ENCODE assay signal across 28 cellular contexts in genomic region chr7:53638517-53638916, GRCh38.
"Had no signal": no experiment of that assay in that cellular context is flagged by ENCODE, and none has a peak within 500 bp of the region (broad histone marks: within the 10 kb centered on the region; RNA-seq: fewer than 3 reads in every experiment).

No MANE protein-coding gene starts in this region.

- H3K27me3 ChIP-seq: neural progenitor cell, ovary, stomach, thyroid gland, tibial nerve, upper lobe of left lung, vagina had no signal

- H3K4me3 Mint-ChIP-seq: naive thymus-derived CD4-positive, alpha-beta T cell; natural killer cell; nephron; neural progenitor cell; stimulated activated effector memory CD8-positive, alpha-beta T cell treated with anti-CD3 and anti-CD28 coated beads, Interleukin-12 subunit alpha, Interleukin-12 subunit beta, amount 100 ng/mL, for 72 hours; stimulated activated naive B cell treated with anti-CD40 and anti-IgM and Interleukin-4, amounts not matched to agents 10 μg/mL and 1 μg/mL and 100 μg/mL, for 72 hours; stimulated activated naive CD8-positive, alpha-beta T cell treated with anti-CD3 and anti-CD28 coated beads, Interleukin-15, Interleukin-2, amounts not matched to agents 100 ng/mL and 50 ng/mL, for 24 hours had no signal

- H2AFZ ChIP-seq: neural progenitor cell, parathyroid adenoma had no signal

- H3K4me1 ChIP-seq: neural progenitor cell, parathyroid adenoma, psoas muscle, stomach, thyroid gland, tibial nerve, upper lobe of left lung, vagina had no signal

- H3K27ac ChIP-seq: neural progenitor cell, ovary, parathyroid adenoma, psoas muscle, skin epidermis, stomach, thoracic aorta, thyroid gland, tibial nerve, upper lobe of left lung, vagina had no signal

- H3K4me3 ChIP-seq: neural progenitor cell, ovary, psoas muscle, skin epidermis, smooth muscle cell, stomach, thoracic aorta, thyroid gland, tibial nerve, upper lobe of left lung, vagina had no signal

- H3K27ac Mint-ChIP-seq: naive thymus-derived CD4-positive, alpha-beta T cell; natural killer cell; nephron; neural progenitor cell; progenitor cell of endocrine pancreas; stimulated activated effector memory CD8-positive, alpha-beta T cell treated with anti-CD3 and anti-CD28 coated beads, Interleukin-12 subunit alpha, Interleukin-12 subunit beta, amount 100 ng/mL, for 72 hours; stimulated activated naive B cell treated with anti-CD40 and anti-IgM and Interleukin-4, amounts not matched to agents 10 μg/mL and 1 μg/mL and 100 μg/mL, for 72 hours; stimulated activated naive CD8-positive, alpha-beta T cell treated with anti-CD3 and anti-CD28 coated beads, Interleukin-15, Interleukin-2, amounts not matched to agents 100 ng/mL and 50 ng/mL, for 24 hours had no signal

- H3K79me2 ChIP-seq: parathyroid adenoma had no signal

- H3K4me1 Mint-ChIP-seq: naive thymus-derived CD4-positive, alpha-beta T cell; natural killer cell; stimulated activated effector memory CD8-positive, alpha-beta T cell treated with anti-CD3 and anti-CD28 coated beads, Interleukin-12 subunit alpha, Interleukin-12 subunit beta, amount 100 ng/mL, for 72 hours; stimulated activated naive B cell treated with anti-CD40 and anti-IgM and Interleukin-4, amounts not matched to agents 10 μg/mL and 1 μg/mL and 100 μg/mL, for 72 hours had no signal

- H3K9me3 ChIP-seq: ovary, thyroid gland, vagina had no signal

- H3K9ac ChIP-seq: neural progenitor cell, parathyroid adenoma had no signal

- H3K4me2 ChIP-seq: neural progenitor cell, smooth muscle cell had no signal

- ATAC-seq: naive thymus-derived CD4-positive, alpha-beta T cell; natural killer cell; psoas muscle; right cardiac atrium; sciatic nerve; stimulated activated effector memory CD8-positive, alpha-beta T cell treated with anti-CD3 and anti-CD28 coated beads, Interleukin-12 subunit alpha, Interleukin-12 subunit beta, amount 100 ng/mL, for 72 hours; stimulated activated naive B cell treated with anti-CD40 and anti-IgM and Interleukin-4, amounts not matched to agents 10 μg/mL and 1 μg/mL and 100 μg/mL, for 72 hours had no signal

- H3K36me3 ChIP-seq: neural progenitor cell, ovary, stomach, thoracic aorta, thyroid gland, tibial nerve, upper lobe of left lung, vagina had no signal

- H3K36me3 Mint-ChIP-seq: naive thymus-derived CD4-positive, alpha-beta T cell; neural progenitor cell; stimulated activated effector memory CD8-positive, alpha-beta T cell treated with anti-CD3 and anti-CD28 coated beads, Interleukin-12 subunit alpha, Interleukin-12 subunit beta, amount 100 ng/mL, for 72 hours; stimulated activated naive B cell treated with anti-CD40 and anti-IgM and Interleukin-4, amounts not matched to agents 10 μg/mL and 1 μg/mL and 100 μg/mL, for 72 hours had no signal

- DNase-seq: naive thymus-derived CD4-positive, alpha-beta T cell; natural killer cell; occipital lobe; ovary; posterior cingulate gyrus; psoas muscle; right cardiac atrium; stimulated activated CD4-positive, alpha-beta T cell treated with anti-CD3 and anti-CD28 coated beads, Interleukin-15, amount 100 ng/mL, for 24 hours; stimulated activated CD4-positive, alpha-beta T cell treated with anti-CD3 and anti-CD28 coated beads, Interleukin-2, amount 100 ng/mL, for 24 hours; stimulated activated CD4-positive, alpha-beta T cell treated with anti-CD3 and anti-CD28 coated beads, Interleukin-2, amount 100 ng/mL, for 48 hours; stimulated activated CD4-positive, alpha-beta T cell treated with anti-CD3 and anti-CD28 coated beads, Interleukin-4, amount 100 ng/mL, for 24 hours; stimulated activated naive B cell treated with anti-CD40 and anti-IgM and Interleukin-4, amounts not matched to agents 10 μg/mL and 1 μg/mL and 100 μg/mL, for 72 hours; stimulated activated naive CD4-positive, alpha-beta T cell treated with Interleukin-2 at 50 U/mL for 16 hours; stomach; thyroid gland; upper lobe of left lung had no signal

- H3K27me3 Mint-ChIP-seq: naive thymus-derived CD4-positive, alpha-beta T cell; progenitor cell of endocrine pancreas; stimulated activated naive B cell treated with anti-CD40 and anti-IgM and Interleukin-4, amounts not matched to agents 10 μg/mL and 1 μg/mL and 100 μg/mL, for 72 hours; stimulated activated naive CD8-positive, alpha-beta T cell treated with anti-CD3 and anti-CD28 coated beads, Interleukin-15, Interleukin-2, amounts not matched to agents 100 ng/mL and 50 ng/mL, for 24 hours had no signal
